13 cellular contexts compared by ENCODE assay signal in genomic region chr3:127753898-127754410, GRCh38.
A peak's percentile ranks its signal among the peaks of the same experiment; 100 is the strongest.
DNase-seq lines count a peak whose midpoint lies in the region; ATAC-seq and TF ChIP-seq lines count a peak whose summit lies in the region.
"Had no signal": no experiment of that assay in that cellular context is flagged by ENCODE, and none has a peak within 500 bp of the region (broad histone marks: within the 10 kb centered on the region; RNA-seq: fewer than 3 reads in every experiment).

No MANE protein-coding gene starts in this region.

- no peak overlapping the region for H4K91ac ChIP-seq in trophoblast cell (ENCODE audit: low read depth, low read length)

- H3K4me3 Mint-ChIP-seq in memory B cell, result peak overlapping the region; percentile 84
- H3K4me3 Mint-ChIP-seq: activated CD8-positive, alpha-beta memory T cell treated with anti-CD3 and anti-CD28 coated beads, Interleukin-2, amount 10 ng/mL, durations not matched to agents 7 days and 5 days had no signal

- no CpG with 5 or more reads among the region's 8 CpGs for WGBS in trophoblast cell (ENCODE audit: extremely low coverage, insufficient coverage, insufficient read length)

- H3K9ac ChIP-seq in OCI-LY3 (ENCODE audit: low read length) (peak overlapping the region; percentile 98), trophoblast cell (ENCODE audit: low read length) (no peak overlapping the region)

- H3K14ac ChIP-seq in trophoblast cell (ENCODE audit: low read length), result no peak overlapping the region

- no peak overlapping the region for H2AFZ ChIP-seq in OCI-LY3 (ENCODE audit: low read depth, low read length)
- H2AFZ ChIP-seq in trophoblast cell (ENCODE audit: insufficient read depth, low read length, poor library complexity), result no peak overlapping the region

- H3K79me2 ChIP-seq in OCI-LY3 (ENCODE audit: low read length) (peaks cover 51% of the 10 kb centered on the region), trophoblast cell (ENCODE audit: control insufficient read depth, insufficient read depth, low read length, poor library complexity) (no peaks in the 10 kb centered on the region)

- H3K36me3 ChIP-seq in GM06990 (ENCODE audit: control insufficient read depth, insufficient read depth, low read length) (no peaks in the 10 kb centered on the region), OCI-LY3 (replicated peaks; ENCODE audit: low read depth, low read length) (peaks cover 28% of the 10 kb centered on the region), trophoblast cell (ENCODE audit: control insufficient read depth in 1 of 2, insufficient read depth in 2 of 2, low read length in 2 of 2) (no peaks in the 10 kb centered on the region)
- H3K36me3 ChIP-seq: adrenal gland had no signal

- DNase-seq in GM06990 (ENCODE audit: extremely low read depth, insufficient read length), result peak; percentile 73
- no peak for DNase-seq in memory B cell (ENCODE audit: low spot score in 2 of 2)
- DNase-seq in trophoblast cell, result no peak
- no peak for DNase-seq in DMS153 (lab: John Stamatoyannopoulos, UW)
- DNase-seq in NCI-H1092 treated with DMSO at 0.1 percent for 48 hours (lab: John Stamatoyannopoulos, UW), result no peak
- DNase-seq: activated CD8-positive, alpha-beta memory T cell treated with anti-CD3 and anti-CD28 coated beads, Interleukin-2, amount 10 ng/mL, durations not matched to agents 7 days and 5 days; adrenal gland; effector CD8-positive, alpha-beta T cell; GF-D8; NCI-H345 had no signal

- no peaks in the 10 kb centered on the region for H3K27me3 Mint-ChIP-seq in memory B cell

- no peak for ATAC-seq in memory B cell (ENCODE audit: low read depth)
- no peak for ATAC-seq in HG03039 (IDR thresholded peaks at IDR 0.05; ENCODE audit: unreplicated experiment)
- ATAC-seq: activated CD8-positive, alpha-beta memory T cell treated with anti-CD3 and anti-CD28 coated beads, Interleukin-2, amount 10 ng/mL, durations not matched to agents 7 days and 5 days had no signal

- no peak overlapping the region for H3K4ac ChIP-seq in trophoblast cell (ENCODE audit: low read depth, low read length)

- no peaks in the 10 kb centered on the region for H3K79me1 ChIP-seq in trophoblast cell (ENCODE audit: low read length)

- H2AK5ac ChIP-seq in trophoblast cell (ENCODE audit: low read length), result no peak overlapping the region

- H3K9me3 ChIP-seq in OCI-LY3 (ENCODE audit: insufficient read depth, low read length) (no peaks in the 10 kb centered on the region), trophoblast cell (ENCODE audit: insufficient read depth, low read depth, low read length) (peaks cover 2% of the 10 kb centered on the region)
- H3K9me3 ChIP-seq: adrenal gland had no signal

- no peaks in the 10 kb centered on the region for H3K9me3 Mint-ChIP-seq in memory B cell

- H3K18ac ChIP-seq in trophoblast cell (ENCODE audit: low read length), result no peak overlapping the region

- TF ChIP-seq POLR2A in GM19193 (IDR thresholded peaks at IDR 0.05; ENCODE audit: extremely low read depth, insufficient read depth, insufficient read length), result peak; percentile 5

- no peaks in the 10 kb centered on the region for H3K27me3 ChIP-seq in GM06990 (replicated peaks; ENCODE audit: control insufficient read depth, insufficient read depth, low read length)
- no peaks in the 10 kb centered on the region for H3K27me3 ChIP-seq in OCI-LY3 (ENCODE audit: low read depth, low read length)
- H3K27me3 ChIP-seq in trophoblast cell (ENCODE audit: insufficient read depth, low read length), result no peaks in the 10 kb centered on the region
- H3K27me3 ChIP-seq: adrenal gland had no signal

- H4K8ac ChIP-seq in trophoblast cell (ENCODE audit: low read depth, low read length), result no peak overlapping the region

- no peak overlapping the region for H4K12ac ChIP-seq in trophoblast cell (ENCODE audit: low read depth, low read length)

- no peak overlapping the region for H3K23ac ChIP-seq in trophoblast cell (ENCODE audit: low read length)

- H3K27ac Mint-ChIP-seq in memory B cell, result peak overlapping the region; percentile 83
- H3K27ac Mint-ChIP-seq: activated CD8-positive, alpha-beta memory T cell treated with anti-CD3 and anti-CD28 coated beads, Interleukin-2, amount 10 ng/mL, durations not matched to agents 7 days and 5 days had no signal

- H2BK12ac ChIP-seq in trophoblast cell (ENCODE audit: low read length), result no peak overlapping the region

- H2BK5ac ChIP-seq in trophoblast cell (ENCODE audit: low read depth, low read length, poor library complexity), result no peak overlapping the region

- TF ChIP-seq CTCF in GM06990 (IDR thresholded peaks at IDR 0.05; ENCODE audit: insufficient read depth, low read length, poor library complexity, severe bottlenecking) (no peak), OCI-LY3 (IDR thresholded peaks at IDR 0.05; ENCODE audit: low read depth, low read length) (no peak)

- H3K4me2 ChIP-seq in OCI-LY3 (ENCODE audit: low read length) (peak overlapping the region; percentile 85), trophoblast cell (ENCODE audit: low read length) (no peak overlapping the region)

- H3K4me1 ChIP-seq in OCI-LY3 (ENCODE audit: low read length) (peaks cover 94% of the 10 kb centered on the region), trophoblast cell (ENCODE audit: control insufficient read depth in 1 of 2, insufficient read depth in 2 of 2, low read length in 2 of 2) (no peaks in the 10 kb centered on the region)
- H3K4me1 ChIP-seq: adrenal gland had no signal

- H2BK120ac ChIP-seq in trophoblast cell (ENCODE audit: insufficient read depth, low read length, poor library complexity), result no peak overlapping the region

- H3K4me3 ChIP-seq in GM06990 (replicated peaks; ENCODE audit: low read depth, low read length) (peak overlapping the region; percentile 61), OCI-LY3 (ENCODE audit: low read length) (peak overlapping the region; percentile 71), trophoblast cell (ENCODE audit: low read depth, low read length) (no peak overlapping the region)
- H3K4me3 ChIP-seq: adrenal gland had no signal

- H3K27ac ChIP-seq in OCI-LY3 (ENCODE audit: low read length) (peak overlapping the region; percentile 97), trophoblast cell (ENCODE audit: low read depth, low read length) (no peak overlapping the region)
- H3K27ac ChIP-seq: adrenal gland had no signal

- H3K4me1 Mint-ChIP-seq in memory B cell, result peaks cover 46% of the 10 kb centered on the region

- H3K36me3 Mint-ChIP-seq in memory B cell, result no peaks in the 10 kb centered on the region
- H3K36me3 Mint-ChIP-seq: activated CD8-positive, alpha-beta memory T cell treated with anti-CD3 and anti-CD28 coated beads, Interleukin-2, amount 10 ng/mL, durations not matched to agents 7 days and 5 days had no signal

- no peaks in the 10 kb centered on the region for H4K20me1 ChIP-seq in OCI-LY3 (ENCODE audit: insufficient read depth, low read length)
